ENCODE assay signal across 1 cellular context in genomic region chr2:128755693-128756371, GRCh38.
TF ChIP-seq lines count a peak whose summit lies in the region.

No MANE protein-coding gene starts in this region.

TF ChIP-seq in A549, 52 proteins besides CTCF, POLR2A, EP300 and RAD21 (continued from another document):
- TF ChIP-seq FOSB (CRISPR knock-in tag; IDR thresholded peaks at IDR 0.05) (no peak), RFX5 (IDR thresholded peaks at IDR 0.05) (no peak)
